ENCODE assay signal across 8 cellular contexts in the genomic region with DNA sequence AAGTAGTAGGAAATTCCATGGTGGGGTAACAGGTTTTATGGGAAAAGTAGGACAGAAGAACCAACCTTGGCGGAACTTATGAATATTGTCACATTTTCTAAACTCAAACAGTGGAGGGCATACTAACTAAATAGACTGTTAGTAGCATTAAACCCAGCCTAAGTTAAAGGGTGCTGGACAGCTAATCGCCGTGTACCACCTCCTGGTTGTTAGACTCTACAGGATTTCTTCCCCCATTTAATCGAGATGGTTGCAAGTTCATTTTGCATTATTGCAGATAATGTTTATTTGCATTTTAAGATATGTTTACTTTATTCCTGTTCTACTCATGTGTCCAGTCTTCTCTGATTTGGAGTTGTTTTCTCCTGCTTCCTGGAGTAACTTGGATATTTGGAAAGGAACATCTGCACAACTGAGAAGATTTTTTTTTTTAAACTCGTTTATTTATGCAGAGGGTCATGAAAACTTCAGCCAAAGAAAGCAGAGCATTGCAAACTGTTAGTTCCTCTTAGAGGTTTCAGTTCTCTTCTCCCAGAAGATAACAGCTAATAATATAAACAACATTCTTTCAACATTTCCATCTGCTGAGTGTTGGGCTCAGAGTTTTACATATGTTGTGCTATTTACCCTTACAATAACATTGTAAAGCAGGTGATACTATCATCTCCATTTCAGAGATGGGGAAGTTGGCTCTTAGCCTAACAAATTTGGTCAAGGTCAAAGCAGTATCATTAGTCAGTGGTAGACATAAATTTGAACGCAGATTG. TPM values are rescaled to one million over a fixed set of nuclear protein-coding genes. Genes with fewer than 3 reads are reported as not detected.
DNase-seq lines count a peak whose midpoint lies in the region; ATAC-seq and TF ChIP-seq lines count a peak whose summit lies in the region.

No MANE protein-coding gene starts in this region.

- no peaks in the 10 kb centered on the region for H3K36me3 Mint-ChIP-seq in stimulated activated effector memory CD8-positive, alpha-beta T cell treated with anti-CD3 and anti-CD28 coated beads, Interleukin-12 subunit alpha, Interleukin-12 subunit beta, amount 100 ng/mL, for 72 hours

- no peaks in the 10 kb centered on the region for H3K9me3 ChIP-seq in Peyer's patch

- peak overlapping the region in 1 of 4 donors; percentile 7 for H3K4me3 ChIP-seq in Peyer's patch

- H3K9me3 Mint-ChIP-seq in stimulated activated effector memory CD8-positive, alpha-beta T cell treated with anti-CD3 and anti-CD28 coated beads, Interleukin-12 subunit alpha, Interleukin-12 subunit beta, amount 100 ng/mL, for 72 hours = peaks cover 2% of the 10 kb centered on the region

- TF ChIP-seq POLR2A in Peyer's patch (IDR thresholded peaks at IDR 0.05) = no peak

- H3K36me3 ChIP-seq in Peyer's patch = no peaks in the 10 kb centered on the region

- ATAC-seq in GM19043 (IDR thresholded peaks at IDR 0.05; ENCODE audit: low read depth, unreplicated experiment) (peak; percentile 82), HG02943 (IDR thresholded peaks at IDR 0.05; ENCODE audit: low read depth, unreplicated experiment) (peak; percentile 88), sciatic nerve (peak; percentile 73)
- ATAC-seq in stimulated activated effector memory CD8-positive, alpha-beta T cell treated with anti-CD3 and anti-CD28 coated beads, Interleukin-12 subunit alpha, Interleukin-12 subunit beta, amount 100 ng/mL, for 72 hours = no peak

- no peak overlapping the region for H3K4me3 Mint-ChIP-seq in stimulated activated effector memory CD8-positive, alpha-beta T cell treated with anti-CD3 and anti-CD28 coated beads, Interleukin-12 subunit alpha, Interleukin-12 subunit beta, amount 100 ng/mL, for 72 hours

- H3K4me1 ChIP-seq in Peyer's patch = peaks cover 0 to 7% (median 0%) of the 10 kb centered on the region in 4 donors

- H3K27me3 ChIP-seq in Peyer's patch = no peaks in the 10 kb centered on the region

- intact Hi-C loops in sciatic nerve (cut with DNase I) = no loop called here

- DNase-seq in Peyer's patch = no peak
- DNase-seq in sciatic nerve (ENCODE audit: low spot score) = no peak
- no peak for DNase-seq in DMS153 (lab: John Stamatoyannopoulos, UW)
- DNase-seq in stimulated activated effector memory CD8-positive, alpha-beta T cell treated with anti-CD3 and anti-CD28 coated beads, Interleukin-12 subunit alpha, Interleukin-12 subunit beta, amount 100 ng/mL, for 72 hours (ENCODE audit: low spot score in 2 of 2) = no peak
- DNase-seq in activated T-cell treated with anti-CD3 and anti-CD28 coated beads, Interleukin-2, amount 50 U/mL, for 48 hours = no peak
- no peak for DNase-seq in NCI-H1930 (lab: John Stamatoyannopoulos, UW)

- H3K27ac Mint-ChIP-seq in stimulated activated effector memory CD8-positive, alpha-beta T cell treated with anti-CD3 and anti-CD28 coated beads, Interleukin-12 subunit alpha, Interleukin-12 subunit beta, amount 100 ng/mL, for 72 hours = no peak overlapping the region

- TF ChIP-seq CTCF in Peyer's patch (IDR thresholded peaks at IDR 0.05) = no peak

- peak overlapping the region; percentile 13 to 80 (median 43) for H3K27ac ChIP-seq in Peyer's patch

- no peaks in the 10 kb centered on the region for H3K4me1 Mint-ChIP-seq in stimulated activated effector memory CD8-positive, alpha-beta T cell treated with anti-CD3 and anti-CD28 coated beads, Interleukin-12 subunit alpha, Interleukin-12 subunit beta, amount 100 ng/mL, for 72 hours

RNA-seq across cellular contexts. Expression of gene TBC1D9, which starts 51.5 kb away (rescaled TPM):
- total RNA-seq in Peyer's patch (10 to 100 TPM; 13.0 to 79.2 (median 19.1) TPM), sciatic nerve (27.2 TPM)
